8 cellular contexts compared by ENCODE assay signal in genomic region chr19:1064661-1065605, GRCh38. TPM values are rescaled to one million over a fixed set of nuclear protein-coding genes. Genes with fewer than 3 reads are reported as not detected.
A peak's percentile ranks its signal among the peaks of the same experiment; 100 is the strongest.
DNase-seq lines count a peak whose midpoint lies in the region; ATAC-seq and TF ChIP-seq lines count a peak whose summit lies in the region.

No MANE protein-coding gene starts in this region.

- ATAC-seq in HG03159 (IDR thresholded peaks at IDR 0.05; ENCODE audit: unreplicated experiment), result no peak

- TF ChIP-seq CTCF in brain (conservative IDR thresholded peaks at IDR 0.05), result peak; percentile 55 to 81

- DNase-seq in DMS 273 treated with DMSO at 0.1 percent for 48 hours (lab: John Stamatoyannopoulos, UW), result peak; percentile 36
- DNase-seq in T-helper 22 cell (ENCODE audit: low read depth), result peak; percentile 47
- peak; percentile 83 for DNase-seq in iPS-NIHi11 (ENCODE audit: low spot score)
- peak; percentile 66 to 71 for DNase-seq in stimulated activated CD4-positive, alpha-beta T cell treated with anti-CD3 and anti-CD28 coated beads, Interleukin-2, amount 100 ng/mL, for 48 hours
- DNase-seq in cortex of kidney (lab: John Stamatoyannopoulos, UW), result no peak

- H3K27me3 Mint-ChIP-seq in brain, result peaks cover 32% of the 10 kb centered on the region

- H3K4me1 ChIP-seq in HUES6 (ENCODE audit: control insufficient read depth, insufficient read depth, low read length), result peaks cover 35% of the 10 kb centered on the region

- no peaks in the 10 kb centered on the region for H3K4me1 Mint-ChIP-seq in brain

- H3K36me3 Mint-ChIP-seq in brain, result peaks cover 17% of the 10 kb centered on the region

- H3K27ac Mint-ChIP-seq in brain, result no peak overlapping the region

- H3K4me3 ChIP-seq in HUES6 (ENCODE audit: low read depth, low read length), result peak overlapping the region; percentile 57

- no peak overlapping the region for H3K27ac ChIP-seq in HUES6 (ENCODE audit: low read depth, low read length)

- H3K9me3 ChIP-seq in HUES6 (ENCODE audit: control insufficient read depth, insufficient read depth, low read depth, low read length), result no peaks in the 10 kb centered on the region

- peak overlapping the region in 4 of 5 experiments; percentile 40 to 56 (median 51) for H3K4me3 Mint-ChIP-seq in brain

- H3K9me3 Mint-ChIP-seq in brain, result peaks cover 0 to 19% (median 3%) of the 10 kb centered on the region in 5 experiments

- no peaks in the 10 kb centered on the region for H3K36me3 ChIP-seq in HUES6 (ENCODE audit: control insufficient read depth, insufficient read depth, low read length)

- H3K27me3 ChIP-seq in HUES6 (ENCODE audit: control insufficient read depth, insufficient read depth, low read length), result peaks cover 36% of the 10 kb centered on the region

- H3K9ac ChIP-seq in HUES6 (ENCODE audit: low read length), result peak overlapping the region; percentile 39

RNA-seq across cellular contexts. Expression of gene ARHGAP45, which starts 2.0 kb away (rescaled TPM):
- 3.8 TPM for polyA plus RNA-seq in brain (ENCODE audit: insufficient read depth, low read depth, low replicate concordance)

RNA-seq across cellular contexts. Expression of gene ABCA7, which starts 25.0 kb away (rescaled TPM):
- polyA plus RNA-seq in brain (ENCODE audit: insufficient read depth, low read depth, low replicate concordance), result 4.7 TPM

RNA-seq across cellular contexts. Expression of gene POLR2E, which starts 30.2 kb away (rescaled TPM):
- 401 TPM for polyA plus RNA-seq in brain (ENCODE audit: insufficient read depth, low read depth, low replicate concordance)

RNA-seq across cellular contexts. Expression of gene CNN2, which starts 38.5 kb away (rescaled TPM):
- 6.3 TPM for polyA plus RNA-seq in brain (ENCODE audit: insufficient read depth, low read depth, low replicate concordance)

RNA-seq across cellular contexts. Expression of gene GPX4, which starts 38.9 kb away (rescaled TPM):
- polyA plus RNA-seq in brain (ENCODE audit: insufficient read depth, low read depth, low replicate concordance), result 1,257 TPM
